Comparison of ENCODE assay signal across 1 cellular context in genomic region chr12:109606261-109607028, GRCh38.
TF ChIP-seq lines count a peak whose summit lies in the region.

No MANE protein-coding gene starts in this region.

TF ChIP-seq in HEK293, 187 proteins besides CTCF, POLR2A, EP300 and RAD21 (continued from another document):
- TF ChIP-seq ZNF704 (tag by site-specific recombination; IDR thresholded peaks at IDR 0.05) (no peak), ZNF391 (tag by site-specific recombination; IDR thresholded peaks at IDR 0.05; ENCODE audit: borderline replicate concordance, low read depth) (no peak), ZNF169 (tag by site-specific recombination; IDR thresholded peaks at IDR 0.05) (no peak), ZIC2 (tag by site-specific recombination; IDR thresholded peaks at IDR 0.05) (peak; percentile 83), ZBTB20 (tag by site-specific recombination; IDR thresholded peaks at IDR 0.05) (peak; percentile 75), ZNF624 (tag by site-specific recombination; IDR thresholded peaks at IDR 0.05) (no peak), ZFP37 (tag by site-specific recombination; IDR thresholded peaks at IDR 0.05) (no peak), ZNF24 (tag by site-specific recombination; IDR thresholded peaks at IDR 0.05) (no peak), ZBTB17 (tag by site-specific recombination; IDR thresholded peaks at IDR 0.05) (no peak), ZNF792 (tag by site-specific recombination; IDR thresholded peaks at IDR 0.05) (no peak), RBAK (tag by site-specific recombination; IDR thresholded peaks at IDR 0.05) (no peak), PATZ1 (tag by site-specific recombination; IDR thresholded peaks at IDR 0.05) (0 out of 2 replicates have a peak, but pooled peaks have one; percentile 27), IKZF3 (tag by site-specific recombination; IDR thresholded peaks at IDR 0.05) (no peak), ZFHX2 (tag by site-specific recombination; conservative IDR thresholded peaks at IDR 0.05) (no peak), ZNF623 (tag by site-specific recombination; IDR thresholded peaks at IDR 0.05) (no peak)
